In genomic region chr16:70380919-70381603, GRCh38 we compare ENCODE assay signal across 8 cellular contexts. TPM values are rescaled to one million over a fixed set of nuclear protein-coding genes. Genes with fewer than 3 reads are reported as not detected.
DNase-seq lines count a peak whose midpoint lies in the region; ATAC-seq and TF ChIP-seq lines count a peak whose summit lies in the region.

No MANE protein-coding gene starts in this region.

- under 1% methylated on average over 52 of the region's 52 CpGs for WGBS in thymus

- H3K27me3 Mint-ChIP-seq in glutamatergic neuron (ENCODE audit: unreplicated experiment): peaks cover 11% of the 10 kb centered on the region

- no peaks in the 10 kb centered on the region for H3K9me3 Mint-ChIP-seq in activated naive CD4-positive, alpha-beta T cell treated with anti-CD3 and anti-CD28 coated beads, Interleukin-2, amount 50 U/mL, for 72 hours
- H3K9me3 Mint-ChIP-seq in glutamatergic neuron (ENCODE audit: unreplicated experiment): peaks cover 27% of the 10 kb centered on the region

- peak overlapping the region; percentile 56 for H2AFZ ChIP-seq in osteoblast (ENCODE audit: low read length)

- H3K4me3 Mint-ChIP-seq in glutamatergic neuron (ENCODE audit: unreplicated experiment): peak overlapping the region; percentile 96

- peak; percentile 91 for DNase-seq in GM04504 (ENCODE audit: low read depth)
- DNase-seq in HEK293T (ENCODE audit: extremely low spot score): peak; percentile 94
- DNase-seq in NAMALWA (ENCODE audit: low spot score): peak; percentile 97
- DNase-seq in SK-N-DZ (ENCODE audit: low spot score): peak; percentile 98
- DNase-seq in activated naive CD4-positive, alpha-beta T cell treated with anti-CD3 and anti-CD28 coated beads, Interleukin-2, amount 50 U/mL, for 72 hours (ENCODE audit: low spot score in 2 of 2): peak; percentile 91 to 97
- peak; percentile 95 for DNase-seq in glutamatergic neuron
- DNase-seq in osteoblast (ENCODE audit: insufficient read length, low spot score, missing footprints): peak; percentile 99

- H3K27me3 ChIP-seq in osteoblast (ENCODE audit: insufficient read depth, low read length): no peaks in the 10 kb centered on the region
- H3K27me3 ChIP-seq in thymus (ENCODE audit: control insufficient read depth, insufficient read depth): no peaks in the 10 kb centered on the region

- peak overlapping the region; percentile 93 to 98 for H3K27ac Mint-ChIP-seq in activated naive CD4-positive, alpha-beta T cell treated with anti-CD3 and anti-CD28 coated beads, Interleukin-2, amount 50 U/mL, for 72 hours
- H3K27ac Mint-ChIP-seq in glutamatergic neuron (ENCODE audit: unreplicated experiment): peak overlapping the region; percentile 94

- H3K36me3 Mint-ChIP-seq in activated naive CD4-positive, alpha-beta T cell treated with anti-CD3 and anti-CD28 coated beads, Interleukin-2, amount 50 U/mL, for 72 hours: peaks cover 0 to 9% of the 10 kb centered on the region in 2 donors
- H3K36me3 Mint-ChIP-seq in glutamatergic neuron (ENCODE audit: unreplicated experiment): peaks cover 5% of the 10 kb centered on the region

- peak overlapping the region; percentile 91 for H3K4me3 ChIP-seq in osteoblast (ENCODE audit: insufficient read depth, low read length)
- H3K4me3 ChIP-seq in thymus (ENCODE audit: low read length): peak overlapping the region; percentile 86

- no peaks in the 10 kb centered on the region for H3K9me3 ChIP-seq in osteoblast (ENCODE audit: low read depth, low read length)
- H3K9me3 ChIP-seq in thymus (ENCODE audit: control insufficient read depth): no peaks in the 10 kb centered on the region

- ATAC-seq in activated naive CD4-positive, alpha-beta T cell treated with anti-CD3 and anti-CD28 coated beads, Interleukin-2, amount 50 U/mL, for 72 hours: peak; percentile 95

- peaks cover 14% of the 10 kb centered on the region for H3K4me1 Mint-ChIP-seq in glutamatergic neuron (ENCODE audit: low read depth, unreplicated experiment)

- CTCF ChIA-PET in HEK293T (lab: Yijun Ruan, JAX): interaction anchor here (0.6 to 1.3 kb wide), 4 partner anchors 16 to 1184 kb away, joined by 3 to 4 read pairs (median 4); no protein-coding TSS in a partner anchor

- H3K4me1 ChIP-seq in osteoblast (ENCODE audit: insufficient read depth, low read length): peaks cover 7% of the 10 kb centered on the region
- H3K4me1 ChIP-seq in thymus (ENCODE audit: control insufficient read depth, insufficient read depth, low read length): peaks cover 13% of the 10 kb centered on the region

- no peak for TF ChIP-seq CTCF in glutamatergic neuron (IDR thresholded peaks at IDR 0.05; ENCODE audit: partially characterized antibody, unreplicated experiment)
- peak; percentile 26 for TF ChIP-seq CTCF in osteoblast (IDR thresholded peaks at IDR 0.05; ENCODE audit: extremely low read depth, low read depth, low read length)

- POLR2A ChIA-PET in HEK293T (lab: Yijun Ruan, JAX): interaction anchor here (0.6 to 2.8 kb wide), 31 partner anchors 10 to 273 kb away, joined by 3 to 29 read pairs (median 6); partner anchors contain the start of genes AARS1, COG4, DDX19A and DDX19B

- H3K79me2 ChIP-seq in osteoblast (ENCODE audit: insufficient read depth, low read length): peaks cover 18% of the 10 kb centered on the region

- H3K36me3 ChIP-seq in osteoblast (ENCODE audit: insufficient read depth, low read length): peaks cover 26% of the 10 kb centered on the region
- H3K36me3 ChIP-seq in thymus (ENCODE audit: control insufficient read depth, insufficient read depth): peaks cover 2% of the 10 kb centered on the region

- H4K20me1 ChIP-seq in osteoblast (ENCODE audit: insufficient read depth, low read length): no peaks in the 10 kb centered on the region

- H3K4me2 ChIP-seq in osteoblast (ENCODE audit: insufficient read depth, low read length): peak overlapping the region; percentile 91

- H3K27ac ChIP-seq in osteoblast (ENCODE audit: low read depth, low read length) (peak overlapping the region; percentile 76), thymus (ENCODE audit: low read depth) (peak overlapping the region; percentile 90)

TF ChIP-seq in HEK293T, 16 proteins besides CTCF, POLR2A, EP300 and RAD21:
- peak; percentile 97 for TF ChIP-seq PKNOX1 (IDR thresholded peaks at IDR 0.05)
- no peak for TF ChIP-seq TARDBP (IDR thresholded peaks at IDR 0.05)
- TF ChIP-seq L3MBTL2 (conservative IDR thresholded peaks at IDR 0.05): peak; percentile 98
- no peak for TF ChIP-seq SP1 (IDR thresholded peaks at IDR 0.05)
TF ChIP-seq in HEK293T: peak in this region for 2.

RNA-seq across cellular contexts. Expression of gene DDX19A, which starts 34.4 kb away (rescaled TPM):
- polyA plus RNA-seq in SK-N-DZ (2014; cell fraction: cytosol; rRNA removed): 59.8 and 63.9 TPM in 2 replicates
- polyA plus RNA-seq in SK-N-DZ (2014; cell fraction: nucleus; rRNA removed): 30.8 and 37.6 TPM in 2 replicates
- 10 to 100 TPM; 41.7 to 55.2 TPM for total RNA-seq in activated naive CD4-positive, alpha-beta T cell treated with anti-CD3 and anti-CD28 coated beads, Interleukin-2, amount 50 U/mL, for 72 hours
- 33.0 TPM for total RNA-seq in glutamatergic neuron (ENCODE audit: unreplicated experiment)
- total RNA-seq in osteoblast: 35.4 and 43.1 TPM in 2 replicates
- polyA plus RNA-seq in thymus: 24.1 TPM

RNA-seq across cellular contexts. Expression of gene ST3GAL2, which starts 57.8 kb away (rescaled TPM):
- 31.8 and 44.0 TPM in 2 replicates for polyA plus RNA-seq in SK-N-DZ (2014; cell fraction: cytosol; rRNA removed)
- polyA plus RNA-seq in SK-N-DZ (2014; cell fraction: nucleus; rRNA removed): 12.1 and 15.1 TPM in 2 replicates
- 10 to 100 TPM; 13.9 to 18.2 TPM for total RNA-seq in activated naive CD4-positive, alpha-beta T cell treated with anti-CD3 and anti-CD28 coated beads, Interleukin-2, amount 50 U/mL, for 72 hours
- total RNA-seq in glutamatergic neuron (ENCODE audit: unreplicated experiment) (134 TPM), osteoblast (22.4 and 22.7 TPM in 2 replicates)
- polyA plus RNA-seq in thymus: 11.8 TPM

Comparison
In these comparisons a context has a peak if more than half of its experiments do, and no peak if none do; other contexts are left out.
1. Peak in every context shown above with its lines: DNase-seq, ATAC-seq, H3K4me3 ChIP-seq and H3K27ac ChIP-seq.